Comparison of ENCODE assay signal across 1 cellular context in genomic region chr17:57211010-57211411, GRCh38.
TF ChIP-seq lines count a peak whose summit lies in the region.

No MANE protein-coding gene starts in this region.

TF ChIP-seq in endothelial cell of umbilical vein, 7 proteins besides CTCF, POLR2A, EP300 and RAD21:
- TF ChIP-seq FOS (IDR thresholded peaks at IDR 0.05; ENCODE audit: borderline replicate concordance, insufficient read depth, low read length) (no peak), JUN (IDR thresholded peaks at IDR 0.05; ENCODE audit: borderline replicate concordance, insufficient read depth, insufficient read length, low read depth) (no peak), MYC (IDR thresholded peaks at IDR 0.05; ENCODE audit: low read depth, low read length) (no peak), POLR2AphosphoS5 (IDR thresholded peaks at IDR 0.05; ENCODE audit: insufficient read depth, low read depth, low read length) (no peak), GATA2 (IDR thresholded peaks at IDR 0.05; ENCODE audit: insufficient read depth, insufficient read length, low read depth, low read length) (no peak), EZH2 (IDR thresholded peaks at IDR 0.05; ENCODE audit: borderline replicate concordance, low read depth, low read length, severe bottlenecking) (no peak)
- TF ChIP-seq, protein P1, sequence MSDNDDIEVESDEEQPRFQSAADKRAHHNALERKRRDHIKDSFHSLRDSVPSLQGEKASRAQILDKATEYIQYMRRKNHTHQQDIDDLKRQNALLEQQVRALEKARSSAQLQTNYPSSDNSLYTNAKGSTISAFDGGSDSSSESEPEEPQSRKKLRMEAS (IDR thresholded peaks at IDR 0.05; ENCODE audit: insufficient read depth, insufficient read length) = no peak
